Comparison of ENCODE assay signal across 26 cellular contexts in genomic region chr9:15468113-15468512, GRCh38. TPM values are rescaled to one million over a fixed set of nuclear protein-coding genes. Genes with fewer than 3 reads are reported as not detected.
DNase-seq lines count a peak whose midpoint lies in the region; ATAC-seq and TF ChIP-seq lines count a peak whose summit lies in the region.
"Had no signal": no experiment of that assay in that cellular context is flagged by ENCODE, and none has a peak within 500 bp of the region (broad histone marks: within the 10 kb centered on the region; RNA-seq: fewer than 3 reads in every experiment).

No MANE protein-coding gene starts in this region.

- CTCF ChIA-PET in PC-9 (lab: Charles Lee) = no interaction called here

- H3K9me3 Mint-ChIP-seq in nephron progenitor cell = no peaks in the 10 kb centered on the region
- H3K9me3 Mint-ChIP-seq: neural crest cell; T-helper 1 cell treated with Interleukin-12 subunit alpha and Interleukin-12 subunit beta and Interleukin-4 antibody, amounts not matched to agents 30 μg/mL and 1 μg/mL, for 36 hours had no signal

- H3K9me2 ChIP-seq in PC-9 (ENCODE audit: insufficient read depth) = no peaks in the 10 kb centered on the region

- H3K4me2 ChIP-seq in PC-9 = no peak overlapping the region

- TF ChIP-seq CTCF in nephron progenitor cell (IDR thresholded peaks at IDR 0.05) = no peak
- TF ChIP-seq CTCF in upper lobe of right lung (IDR thresholded peaks at IDR 0.05) = no peak
- no peak for TF ChIP-seq CTCF in PC-9 (conservative IDR thresholded peaks at IDR 0.05)

- H3K27ac Mint-ChIP-seq in nephron progenitor cell = peak overlapping the region; percentile 66
- H3K27ac Mint-ChIP-seq: activated CD8-positive, alpha-beta memory T cell treated with anti-CD3 and anti-CD28 coated beads, Interleukin-2, amount 10 ng/mL, durations not matched to agents 7 days and 5 days; T-helper 1 cell treated with Interleukin-12 subunit alpha and Interleukin-12 subunit beta and Interleukin-4 antibody, amounts not matched to agents 30 μg/mL and 1 μg/mL, for 36 hours had no signal

- ATAC-seq in upper lobe of right lung = no peak
- ATAC-seq: activated CD8-positive, alpha-beta memory T cell treated with anti-CD3 and anti-CD28 coated beads, Interleukin-2, amount 10 ng/mL, durations not matched to agents 7 days and 5 days; heart right ventricle; left lobe of liver; psoas muscle had no signal

- H3K36me3 ChIP-seq in HUES64 (ENCODE audit: insufficient read depth, low read length) = peaks cover 98% of the 10 kb centered on the region
- peaks cover 69% of the 10 kb centered on the region for H3K36me3 ChIP-seq in upper lobe of right lung
- H3K36me3 ChIP-seq in PC-9 (ENCODE audit: low read depth) = no peaks in the 10 kb centered on the region; the same call in 1 of the 2 replicates

- no peak overlapping the region for H3K4me3 Mint-ChIP-seq in nephron progenitor cell
- H3K4me3 Mint-ChIP-seq: activated CD8-positive, alpha-beta memory T cell treated with anti-CD3 and anti-CD28 coated beads, Interleukin-2, amount 10 ng/mL, durations not matched to agents 7 days and 5 days; neural crest cell; T-helper 1 cell treated with Interleukin-12 subunit alpha and Interleukin-12 subunit beta and Interleukin-4 antibody, amounts not matched to agents 30 μg/mL and 1 μg/mL, for 36 hours had no signal

- H3K4me1 Mint-ChIP-seq in nephron progenitor cell = no peaks in the 10 kb centered on the region
- H3K4me1 Mint-ChIP-seq: neural crest cell had no signal

- peak; percentile 49 for DNase-seq in NCI-H1092 treated with DMSO at 0.1 percent for 48 hours (lab: John Stamatoyannopoulos, UW)
- no peak for DNase-seq in NCI-H1092 (lab: John Stamatoyannopoulos, UW)
- DNase-seq in NCI-H774 (lab: John Stamatoyannopoulos, UW) = peak; percentile 73
- DNase-seq in nephron progenitor cell = no peak
- DNase-seq in upper lobe of right lung = no peak
- DNase-seq in PC-9 = no peak
- no peak for DNase-seq in activated effector memory CD4-positive, alpha-beta T cell treated with anti-CD3 and anti-CD28 coated beads, Interleukin-2, amount 50 U/mL, for 16 hours
- DNase-seq: activated CD4-positive, alpha-beta T cell treated with anti-CD3 and anti-CD28 coated beads for 48 hours; activated CD8-positive, alpha-beta memory T cell treated with anti-CD3 and anti-CD28 coated beads, Interleukin-2, amount 10 ng/mL, durations not matched to agents 7 days and 5 days; activated effector memory CD4-positive, alpha-beta T cell treated with Interleukin-2 at 50 U/mL for 16 hours; amygdala; Caco-2; EL; heart right ventricle; NCI-H1105; NCI-H526 treated with DMSO at 0.1 percent for 48 hours; psoas muscle; stimulated activated CD4-positive, alpha-beta T cell treated with anti-CD3 and anti-CD28 coated beads, Interleukin-1b, Interleukin-23, amount 100 ng/mL, for 48 hours; stimulated activated naive CD4-positive, alpha-beta T cell treated with Interleukin-2 at 50 U/mL for 16 hours; transverse colon had no signal

- BruUV-seq in PC-9 (replicated peaks; lab: Mats Ljungman, UMichigan) = no TSS peak

- H3K9me3 ChIP-seq in HUES64 (ENCODE audit: insufficient read depth, low read depth, low read length) (no peaks in the 10 kb centered on the region), upper lobe of right lung (no peaks in the 10 kb centered on the region), PC-9 (ENCODE audit: insufficient read depth, low read depth) (no peaks in the 10 kb centered on the region)
- H3K9me3 ChIP-seq: Caco-2, HAP-1, heart right ventricle, psoas muscle, transverse colon had no signal

- no peaks in the 10 kb centered on the region for H3F3A ChIP-seq in PC-9 (ENCODE audit: insufficient read depth, low read depth)

- H3K4me1 ChIP-seq in HUES64 (ENCODE audit: insufficient read depth, low read length) (no peaks in the 10 kb centered on the region), upper lobe of right lung (no peaks in the 10 kb centered on the region), PC-9 (replicated peaks; ENCODE audit: insufficient read depth) (no peaks in the 10 kb centered on the region)
- H3K4me1 ChIP-seq: Caco-2, HAP-1, heart right ventricle, psoas muscle had no signal

- WGBS in HUES64 = 90% methylated on average over 2 of the region's 2 CpGs

- intact Hi-C loops in upper lobe of right lung (cut with DNase I) (no loop called here), PC-9 (cut with micrococcal nuclease; ENCODE audit: unreplicated experiment) (no loop called here)

- no peak overlapping the region for H2AFZ ChIP-seq in PC-9

- no peaks in the 10 kb centered on the region for H3K27me3 Mint-ChIP-seq in nephron progenitor cell (ENCODE audit: low read depth, poor library complexity)
- H3K27me3 Mint-ChIP-seq: activated CD8-positive, alpha-beta memory T cell treated with anti-CD3 and anti-CD28 coated beads, Interleukin-2, amount 10 ng/mL, durations not matched to agents 7 days and 5 days had no signal

- peaks cover 55% of the 10 kb centered on the region for H3K36me3 Mint-ChIP-seq in nephron progenitor cell (ENCODE audit: low read depth)

- POLR2A ChIA-PET in PC-9 (lab: Charles Lee; ENCODE audit: unreplicated experiment) = no interaction called here

- no peak overlapping the region for H3K9ac ChIP-seq in HUES64 (ENCODE audit: low read depth, low read length)

- peak overlapping the region; percentile 35; the same call in 1 of the 2 replicates for H3K27ac ChIP-seq in HUES64 (ENCODE audit: low read depth, low read length)
- H3K27ac ChIP-seq in upper lobe of right lung = no peak overlapping the region
- no peak overlapping the region for H3K27ac ChIP-seq in PC-9
- H3K27ac ChIP-seq: 22Rv1, heart right ventricle, psoas muscle, transverse colon had no signal

- H3K79me2 ChIP-seq in PC-9 (ENCODE audit: low read depth) = no peaks in the 10 kb centered on the region

- no peaks in the 10 kb centered on the region for H3K27me3 ChIP-seq in HUES64 (ENCODE audit: insufficient read depth, low read length)
- no peaks in the 10 kb centered on the region for H3K27me3 ChIP-seq in upper lobe of right lung
- H3K27me3 ChIP-seq in PC-9 (ENCODE audit: insufficient read depth, low read depth) = no peaks in the 10 kb centered on the region
- H3K27me3 ChIP-seq: heart right ventricle, transverse colon had no signal

- H3K4me3 ChIP-seq in HUES64 (ENCODE audit: low read length) = no peak overlapping the region
- H3K4me3 ChIP-seq in upper lobe of right lung = no peak overlapping the region
- no peak overlapping the region for H3K4me3 ChIP-seq in PC-9
- H3K4me3 ChIP-seq: HAP-1, heart right ventricle, psoas muscle, transverse colon had no signal

- H4K20me1 ChIP-seq in PC-9 (ENCODE audit: insufficient read depth) = no peaks in the 10 kb centered on the region

RNA-seq across cellular contexts. Expression of gene PSIP1, which starts 42.7 kb away (rescaled TPM):
- 298 TPM for polyA plus RNA-seq in HUES64 (2013, experiment 1 of 2)
- 330 TPM for polyA plus RNA-seq in HUES64 (2013, experiment 2 of 2)
- total RNA-seq in upper lobe of right lung (32.8 TPM), PC-9 (2021) (65.3 and 67.8 TPM in 2 replicates)

RNA-seq across cellular contexts. Expression of gene SNAPC3, which starts 45.4 kb away (rescaled TPM):
- 18.7 TPM for polyA plus RNA-seq in HUES64 (2013, experiment 1 of 2)
- polyA plus RNA-seq in HUES64 (2013, experiment 2 of 2) = 23.6 TPM
- 31.3 TPM for total RNA-seq in upper lobe of right lung
- total RNA-seq in PC-9 (2021) = 11.3 and 13.7 TPM in 2 replicates

Comparison
In these comparisons a context has a peak if more than half of its experiments do, and no peak if none do; other contexts are left out.
1. DNase-seq: peak in NCI-H1092 treated with DMSO at 0.1 percent for 48 hours (single experiment) and NCI-H774 (single experiment); none in NCI-H1092 (single experiment), nephron progenitor cell (single experiment), upper lobe of right lung (single experiment), PC-9 (0 of 2) and activated effector memory CD4-positive, alpha-beta T cell treated with anti-CD3 and anti-CD28 coated beads, Interleukin-2, amount 50 U/mL, for 16 hours (single experiment).